In genomic region chr19:50858896-50859295, GRCh38 we compare ENCODE assay signal across 16 cellular contexts. TPM values are rescaled to one million over a fixed set of nuclear protein-coding genes. Genes with fewer than 3 reads are reported as not detected.
A peak's percentile ranks its signal among the peaks of the same experiment; 100 is the strongest.
DNase-seq lines count a peak whose midpoint lies in the region; ATAC-seq and TF ChIP-seq lines count a peak whose summit lies in the region.
"Had no signal": no experiment of that assay in that cellular context is flagged by ENCODE, and none has a peak within 500 bp of the region (broad histone marks: within the 10 kb centered on the region; RNA-seq: fewer than 3 reads in every experiment).

No MANE protein-coding gene starts in this region.

- H2BK120ac ChIP-seq in mesenchymal stem cell (ENCODE audit: low read depth, low read length), result no peak overlapping the region

- H3K4ac ChIP-seq in mesenchymal stem cell (ENCODE audit: low read depth in 1 of 2, low read length in 2 of 2), result no peak overlapping the region

- H3K4me1 ChIP-seq in mesenchymal stem cell (ENCODE audit: control insufficient read depth, insufficient read depth, low read depth, low read length), result no peaks in the 10 kb centered on the region
- H3K4me1 ChIP-seq: gastroesophageal sphincter, tibial nerve had no signal

- no peak overlapping the region for H3K27ac ChIP-seq in mesenchymal stem cell (ENCODE audit: low read length, poor library complexity, severe bottlenecking)
- H3K27ac ChIP-seq: gastroesophageal sphincter, GM23248, tibial nerve had no signal

- H2AK5ac ChIP-seq in mesenchymal stem cell (ENCODE audit: low read length, severe bottlenecking), result no peak overlapping the region

- H3K4me2 ChIP-seq in mesenchymal stem cell (ENCODE audit: low read length, poor library complexity, severe bottlenecking), result no peak overlapping the region

- TF ChIP-seq CTCF in foreskin fibroblast (IDR thresholded peaks at IDR 0.05; ENCODE audit: low read depth, low read length), result no peak

- no peak overlapping the region for H3K23ac ChIP-seq in mesenchymal stem cell (ENCODE audit: low read length in 2 of 2)

- no peak overlapping the region for H3K9ac ChIP-seq in mesenchymal stem cell (ENCODE audit: low read length)
- H3K9ac ChIP-seq: GM23248 had no signal

- peaks cover 3% of the 10 kb centered on the region for H3K9me3 ChIP-seq in mesenchymal stem cell (ENCODE audit: control insufficient read depth, low read length)
- H3K9me3 ChIP-seq: gastroesophageal sphincter, tibial nerve had no signal

- H3K27me3 ChIP-seq in mesenchymal stem cell (ENCODE audit: control insufficient read depth in 1 of 2, insufficient read depth in 1 of 2, low read length in 2 of 2), result peaks cover 0 to 63% of the 10 kb centered on the region in 2 experiments

- H2BK15ac ChIP-seq in mesenchymal stem cell (ENCODE audit: low read depth, poor library complexity, severe bottlenecking), result no peak overlapping the region

- H3K79me1 ChIP-seq in mesenchymal stem cell (replicated peaks; ENCODE audit: low read length, poor library complexity, severe bottlenecking), result no peaks in the 10 kb centered on the region

- 44% methylated on average over 7 of the region's 7 CpGs for WGBS in mesenchymal stem cell

- H3K4me3 ChIP-seq in mesenchymal stem cell (ENCODE audit: insufficient read depth in 1 of 2, low read depth in 1 of 2, low read length in 2 of 2) (no peak overlapping the region), foreskin fibroblast (ENCODE audit: low read depth in 1 of 2, low read length in 2 of 2) (no peak overlapping the region)
- H3K4me3 ChIP-seq: gastroesophageal sphincter, GM23248, tibial nerve had no signal

- H3K14ac ChIP-seq in mesenchymal stem cell (ENCODE audit: low read length in 2 of 2), result no peak overlapping the region

- peak overlapping the region; percentile 7 for H2AFZ ChIP-seq in mesenchymal stem cell (ENCODE audit: low read depth, low read length)
- H2AFZ ChIP-seq: GM23248 had no signal

- H3K36me3 ChIP-seq in mesenchymal stem cell (ENCODE audit: control insufficient read depth in 1 of 2, insufficient read depth in 2 of 2, low read depth in 1 of 2, low read length in 2 of 2), result no peaks in the 10 kb centered on the region
- H3K36me3 ChIP-seq: gastroesophageal sphincter, tibial nerve had no signal

- H2BK5ac ChIP-seq in mesenchymal stem cell (ENCODE audit: low read depth, low read length, poor library complexity, severe bottlenecking), result no peak overlapping the region

- H4K8ac ChIP-seq in mesenchymal stem cell (ENCODE audit: low read length), result no peak overlapping the region

- no peak overlapping the region for H3K18ac ChIP-seq in mesenchymal stem cell (ENCODE audit: low read depth in 1 of 2, low read length in 2 of 2)

- H2BK12ac ChIP-seq in mesenchymal stem cell (ENCODE audit: low read length in 2 of 2), result no peak overlapping the region

- DNase-seq in DMS53 (lab: John Stamatoyannopoulos, UW), result peak; percentile 93
- DNase-seq in NCI-H146 (lab: John Stamatoyannopoulos, UW), result peak; percentile 98
- DNase-seq in NCI-H774 (lab: John Stamatoyannopoulos, UW), result peak; percentile 77
- DNase-seq in mesenchymal stem cell, result no peak
- DNase-seq in foreskin fibroblast, result no peak
- DNase-seq: activated CD4-positive, alpha-beta T cell treated with anti-CD3 and anti-CD28 coated beads, Interleukin-2, amount 50 U/mL, for 48 hours; GM23248; mesendoderm; stimulated activated CD4-positive, alpha-beta T cell treated with anti-CD3 and anti-CD28 coated beads, Interleukin-4, amount 100 ng/mL, for 4 hours had no signal

- no peak for ATAC-seq in HG03457 (IDR thresholded peaks at IDR 0.05; ENCODE audit: unreplicated experiment)
- no peak for ATAC-seq in GM21576 (IDR thresholded peaks at IDR 0.05; ENCODE audit: unreplicated experiment)
- ATAC-seq in HG03521 (IDR thresholded peaks at IDR 0.05; ENCODE audit: unreplicated experiment), result no peak
- ATAC-seq: gastroesophageal sphincter, sciatic nerve had no signal

- no peak overlapping the region for H4K91ac ChIP-seq in mesenchymal stem cell (ENCODE audit: low read length)

RNA-seq across cellular contexts. Expression of gene KLK3, which starts 4.2 kb away (rescaled TPM):
- polyA plus RNA-seq in mesenchymal stem cell (2013, experiment 1 of 2), result not detected
- polyA plus RNA-seq in mesenchymal stem cell (2013, experiment 2 of 2), result not detected
- polyA plus RNA-seq: endothelial cell of umbilical vein, GM23248 had no signal

RNA-seq across cellular contexts. Expression of gene KLK2, which starts 14.3 kb away (rescaled TPM):
- polyA plus RNA-seq in mesenchymal stem cell (2013, experiment 1 of 2), result not detected
- polyA plus RNA-seq in mesenchymal stem cell (2013, experiment 2 of 2), result not detected
- polyA plus RNA-seq: endothelial cell of umbilical vein, GM23248 had no signal

RNA-seq across cellular contexts. Expression of gene KLK15, which starts 25.5 kb away (rescaled TPM):
- not detected for polyA plus RNA-seq in mesenchymal stem cell (2013, experiment 1 of 2)
- not detected for polyA plus RNA-seq in mesenchymal stem cell (2013, experiment 2 of 2)
- polyA plus RNA-seq: endothelial cell of umbilical vein, GM23248 had no signal

RNA-seq across cellular contexts. Expression of gene KLK1, which starts 35.3 kb away (rescaled TPM):
- polyA plus RNA-seq in mesenchymal stem cell (2013, experiment 1 of 2), result 0.32 TPM
- 0.11 TPM for polyA plus RNA-seq in mesenchymal stem cell (2013, experiment 2 of 2)
- polyA plus RNA-seq: GM23248 had no signal

RNA-seq across cellular contexts. Expression of gene KLK4, which starts 52.3 kb away (rescaled TPM):
- polyA plus RNA-seq in mesenchymal stem cell (2013, experiment 1 of 2), result not detected
- polyA plus RNA-seq in mesenchymal stem cell (2013, experiment 2 of 2), result not detected
- polyA plus RNA-seq: endothelial cell of umbilical vein, GM23248 had no signal

Comparison
In these comparisons a context has a peak if more than half of its experiments do, and no peak if none do; other contexts are left out.
1. DNase-seq: peak in DMS53 (single experiment), NCI-H146 (single experiment) and NCI-H774 (single experiment); none in mesenchymal stem cell (single experiment) and foreskin fibroblast (0 of 2).